Comparison of ENCODE assay signal across 13 cellular contexts in genomic region chr22:47310601-47311000, GRCh38.
"Had no signal": no experiment of that assay in that cellular context is flagged by ENCODE, and none has a peak within 500 bp of the region (broad histone marks: within the 10 kb centered on the region; RNA-seq: fewer than 3 reads in every experiment).

No MANE protein-coding gene starts in this region.

- H3K9me3 ChIP-seq: pancreas had no signal

- H3K4me1 ChIP-seq: heart right ventricle, pancreas had no signal

- H3K27ac ChIP-seq: dorsolateral prefrontal cortex, heart right ventricle, pancreas, skin epidermis, stomach had no signal

- H3K27me3 ChIP-seq: dorsolateral prefrontal cortex, pancreas had no signal

- DNase-seq: activated CD4-positive, alpha-beta T cell treated with anti-CD3 and anti-CD28 coated beads for 1 hour; activated CD4-positive, alpha-beta T cell treated with anti-CD3 and anti-CD28 coated beads, Interleukin-2, amount 50 U/mL, for 48 hours; activated effector memory CD4-positive, alpha-beta T cell treated with anti-CD3 and anti-CD28 coated beads, Interleukin-2, amount 50 U/mL, for 16 hours; activated T-cell treated with anti-CD3 and anti-CD28 coated beads, Interleukin-2, amount 50 U/mL, for 4 hours; amniotic stem cell; dorsolateral prefrontal cortex; heart right ventricle; kidney glomerular epithelial cell; pancreas; stomach had no signal

- H3K36me3 ChIP-seq: heart right ventricle, pancreas, stomach had no signal

- H3K4me3 ChIP-seq: dorsolateral prefrontal cortex, heart right ventricle, pancreas, skin epidermis, stomach had no signal

- ATAC-seq: activated CD8-positive, alpha-beta memory T cell treated with anti-CD3 and anti-CD28 coated beads, Interleukin-2, amount 10 ng/mL, durations not matched to agents 7 days and 5 days; activated naive CD4-positive, alpha-beta T cell treated with anti-CD3 and anti-CD28 coated beads, Interleukin-2, amount 50 U/mL, for 72 hours; activated T-cell treated with anti-CD3 and anti-CD28 coated beads, Interleukin-2, amount 50 U/mL, for 4 hours; heart right ventricle; pancreas had no signal
